In genomic region chr1:40044065-40044575, GRCh38 we compare ENCODE assay signal across 13 cellular contexts. TPM values are rescaled to one million over a fixed set of nuclear protein-coding genes. Genes with fewer than 3 reads are reported as not detected.
A peak's percentile ranks its signal among the peaks of the same experiment; 100 is the strongest.
DNase-seq lines count a peak whose midpoint lies in the region; ATAC-seq and TF ChIP-seq lines count a peak whose summit lies in the region.
"Had no signal": no experiment of that assay in that cellular context is flagged by ENCODE, and none has a peak within 500 bp of the region (broad histone marks: within the 10 kb centered on the region; RNA-seq: fewer than 3 reads in every experiment).

No MANE protein-coding gene starts in this region.

- POLR2A ChIA-PET in PC-3 (lab: Charles Lee; ENCODE audit: unreplicated experiment) = interaction anchor here (0.7 kb wide), 1 partner anchor 388 kb away, joined by 4 read pairs; no protein-coding TSS in a partner anchor

- CTCF ChIA-PET in PC-3 (lab: Charles Lee) = no interaction called here

- no TSS peak for BruUV-seq in PC-3 (replicated peaks; lab: Mats Ljungman, UMichigan)

- peaks cover 56% of the 10 kb centered on the region for H3K4me1 Mint-ChIP-seq in T-helper 2 cell treated with Interferon-gamma antibody and Interleukin-4, amounts not matched to agents 5 μg/mL and 100 μg/mL, for 36 hours (ENCODE audit: low read depth)
- peaks cover 56 to 73% of the 10 kb centered on the region in 2 donors for H3K4me1 Mint-ChIP-seq in effector memory CD8-positive, alpha-beta T cell (ENCODE audit: low read depth in 2 of 2)

- H3K36me3 Mint-ChIP-seq in T-helper 2 cell treated with Interferon-gamma antibody and Interleukin-4, amounts not matched to agents 5 μg/mL and 100 μg/mL, for 36 hours (ENCODE audit: low read depth) = peaks cover 65% of the 10 kb centered on the region
- peaks cover 78% of the 10 kb centered on the region for H3K36me3 Mint-ChIP-seq in effector memory CD8-positive, alpha-beta T cell (ENCODE audit: insufficient read depth)

- WGBS in psoas muscle, 3 donors = 29 to 63% (median 31%) methylated on average over 3 of the region's 3 CpGs
- 71 to 76% (median 72%) methylated on average over 3 of the region's 3 CpGs for WGBS in ovary, 3 donors

- H2AFZ ChIP-seq in PC-3 (ENCODE audit: low read length) = no peak overlapping the region

- TF ChIP-seq EP300 in ovary (IDR thresholded peaks at IDR 0.05) = no peak

- H3K27ac Mint-ChIP-seq in T-helper 2 cell treated with Interferon-gamma antibody and Interleukin-4, amounts not matched to agents 5 μg/mL and 100 μg/mL, for 36 hours = peak overlapping the region; percentile 7
- H3K27ac Mint-ChIP-seq in effector memory CD8-positive, alpha-beta T cell = peak overlapping the region; percentile 30 to 94

- no peaks in the 10 kb centered on the region for H3K9me3 Mint-ChIP-seq in T-helper 2 cell treated with Interferon-gamma antibody and Interleukin-4, amounts not matched to agents 5 μg/mL and 100 μg/mL, for 36 hours
- H3K9me3 Mint-ChIP-seq in effector memory CD8-positive, alpha-beta T cell = no peaks in the 10 kb centered on the region

- H3F3A ChIP-seq in PC-3 (ENCODE audit: low read length, unreplicated experiment) = no peaks in the 10 kb centered on the region

- peak overlapping the region; percentile 88 for H3K4me3 Mint-ChIP-seq in T-helper 2 cell treated with Interferon-gamma antibody and Interleukin-4, amounts not matched to agents 5 μg/mL and 100 μg/mL, for 36 hours
- H3K4me3 Mint-ChIP-seq in effector memory CD8-positive, alpha-beta T cell = peak overlapping the region; percentile 90 to 96

- H3K4me1 ChIP-seq in PC-3 (ENCODE audit: insufficient read depth, low read length) = peaks cover 22% of the 10 kb centered on the region
- peaks cover 38% of the 10 kb centered on the region for H3K4me1 ChIP-seq in psoas muscle
- H3K4me1 ChIP-seq in ovary (ENCODE audit: insufficient read depth) = peaks cover 3% of the 10 kb centered on the region

- no peak for DNase-seq in T-helper 2 cell treated with Interferon-gamma antibody and Interleukin-4, amounts not matched to agents 5 μg/mL and 100 μg/mL, for 36 hours (ENCODE audit: low spot score)
- DNase-seq in T-helper 2 cell (no peak), PC-3 (no peak), psoas muscle (no peak), NOMO-1 treated with dmso at 0.1 percent for 144 hours (lab: John Stamatoyannopoulos, UW; ENCODE audit: unreplicated experiment) (no peak), ovary (no peak)
- DNase-seq in effector memory CD8-positive, alpha-beta T cell = no peak
- DNase-seq: NCI-H187; NK-92 treated with Interleukin-12 subunit alpha and Interleukin-12 subunit beta, amount 100 ng/mL, for 24 hours; retina; transverse colon had no signal

- H3K27ac ChIP-seq in PC-3 (ENCODE audit: low read length) (no peak overlapping the region), psoas muscle (no peak overlapping the region), ovary (no peak overlapping the region)

- peaks cover 27% of the 10 kb centered on the region for H3K36me3 ChIP-seq in PC-3 (ENCODE audit: low read depth, low read length)
- H3K36me3 ChIP-seq in psoas muscle (ENCODE audit: insufficient read depth in 1 of 2, low read depth in 1 of 2) = peaks cover 0 to 8% of the 10 kb centered on the region in 2 donors
- no peaks in the 10 kb centered on the region for H3K36me3 ChIP-seq in ovary
- H3K36me3 ChIP-seq: transverse colon had no signal

- H3K4me3 ChIP-seq in PC-3 (ENCODE audit: low read length) = no peak overlapping the region
- peak overlapping the region; percentile 94 for H3K4me3 ChIP-seq in psoas muscle
- no peak overlapping the region for H3K4me3 ChIP-seq in ovary
- H3K4me3 ChIP-seq: HAP-1, transverse colon had no signal

- H3K4me2 ChIP-seq in PC-3 (ENCODE audit: low read length) = peak overlapping the region; percentile 33

- intact Hi-C loops in PC-3 (cut with micrococcal nuclease) (no loop called here), psoas muscle (cut with DNase I) (loop anchor here in 1 of 2 donors (10.0 kb wide), 1 partner anchor 211 kb away; the partner anchor contains the start of gene ZMPSTE24), ovary (cut with DNase I) (no loop called here)

- H3K9me2 ChIP-seq in PC-3 (replicated peaks; ENCODE audit: low read length) = no peaks in the 10 kb centered on the region

- no peak overlapping the region for H3K9ac ChIP-seq in PC-3 (ENCODE audit: low read length)

- TF ChIP-seq CTCF in PC-3 (conservative IDR thresholded peaks at IDR 0.05; ENCODE audit: low read depth, low read length) (no peak), psoas muscle (IDR thresholded peaks at IDR 0.05) (no peak), ovary (IDR thresholded peaks at IDR 0.05) (no peak)

- no peaks in the 10 kb centered on the region for H3K9me3 ChIP-seq in PC-3 (ENCODE audit: low read length)
- no peaks in the 10 kb centered on the region for H3K9me3 ChIP-seq in psoas muscle
- no peaks in the 10 kb centered on the region for H3K9me3 ChIP-seq in ovary
- H3K9me3 ChIP-seq: HAP-1, transverse colon had no signal

- H3K27me3 Mint-ChIP-seq in T-helper 2 cell treated with Interferon-gamma antibody and Interleukin-4, amounts not matched to agents 5 μg/mL and 100 μg/mL, for 36 hours (ENCODE audit: low read depth) = no peaks in the 10 kb centered on the region
- no peaks in the 10 kb centered on the region for H3K27me3 Mint-ChIP-seq in effector memory CD8-positive, alpha-beta T cell

- no peaks in the 10 kb centered on the region for H3K27me3 ChIP-seq in PC-3 (ENCODE audit: low read length)
- no peaks in the 10 kb centered on the region for H3K27me3 ChIP-seq in psoas muscle (ENCODE audit: insufficient read depth in 3 of 3, low read length in 2 of 3)
- no peaks in the 10 kb centered on the region for H3K27me3 ChIP-seq in ovary
- H3K27me3 ChIP-seq: transverse colon had no signal

- ATAC-seq in PC-3 = no peak
- no peak for ATAC-seq in effector memory CD8-positive, alpha-beta T cell (replicated peaks)
- no peak for ATAC-seq in psoas muscle
- ATAC-seq in GM19467 (IDR thresholded peaks at IDR 0.05; ENCODE audit: unreplicated experiment) = no peak

- no peak for TF ChIP-seq POLR2A in ovary (IDR thresholded peaks at IDR 0.05)

- H4K20me1 ChIP-seq in PC-3 (ENCODE audit: low read length) = peaks cover 46% of the 10 kb centered on the region; the same call in 1 of the 2 replicates

- H3K79me2 ChIP-seq in PC-3 (ENCODE audit: low read length) = peaks cover 86% of the 10 kb centered on the region

RNA-seq across cellular contexts. Expression of gene CAP1, which starts 3.6 kb away (rescaled TPM):
- total RNA-seq in PC-3 (2014; rRNA removed) (214 and 243 TPM in 2 replicates), psoas muscle (10 to 100 TPM; 34.2 to 71.0 (median 61.9) TPM), ovary (100 to 1,000 TPM in 5 of 7 donors, 10 to 100 TPM in 2; 76.8 to 257 (median 194) TPM)
- polyA plus RNA-seq in psoas muscle (100 to 1,000 TPM in 1 of 3 donors, 10 to 100 TPM in 2; 33.7 to 116 (median 56.6) TPM), ovary (100 to 1,000 TPM; 110 to 325 TPM)

RNA-seq across cellular contexts. Expression of gene PPT1, which starts 52.9 kb away (rescaled TPM):
- total RNA-seq in PC-3 (2014; rRNA removed) (63.9 and 72.9 TPM in 2 replicates), psoas muscle (10 to 100 TPM; 14.9 to 20.8 (median 19.1) TPM), ovary (10 to 100 TPM; 38.0 to 84.2 (median 71.0) TPM)
- polyA plus RNA-seq in psoas muscle (10 to 100 TPM; 13.4 to 21.8 (median 17.4) TPM), ovary (100 to 1,000 TPM in 1 of 2 donors, 10 to 100 TPM in 1; 53.5 to 247 TPM)
